In the genomic region with DNA sequence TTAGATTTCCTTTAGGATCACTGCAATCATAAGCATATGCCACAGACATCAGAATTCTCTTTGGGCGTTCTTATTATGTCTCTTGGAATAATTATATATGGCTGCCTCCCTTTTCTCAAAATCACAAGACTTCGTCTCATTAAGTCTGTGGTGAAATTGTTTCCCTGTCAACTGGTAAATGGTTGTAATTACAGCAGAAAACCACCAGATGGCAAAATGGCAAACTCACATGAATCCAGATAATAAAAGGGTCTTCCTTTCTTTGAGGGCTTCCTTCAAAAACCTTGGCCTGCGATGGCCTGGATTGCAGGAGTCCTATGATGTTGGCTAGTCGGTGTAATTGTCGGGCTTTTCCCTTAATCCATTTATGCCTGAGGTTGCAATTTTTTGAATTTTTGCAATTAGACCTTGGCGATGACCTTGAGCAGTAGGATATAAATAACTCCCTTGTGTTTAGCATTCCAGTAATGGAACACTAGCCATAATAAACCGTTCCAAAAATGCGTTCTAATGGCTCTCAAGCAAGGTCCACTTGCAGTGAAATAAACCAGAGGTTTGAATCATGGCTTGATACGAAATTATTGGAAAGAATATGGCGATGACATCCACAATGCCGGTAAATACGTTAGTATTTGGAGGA, we compare ENCODE assay signal across 8 cellular contexts.
DNase-seq lines count a peak whose midpoint lies in the region; ATAC-seq and TF ChIP-seq lines count a peak whose summit lies in the region.

No MANE protein-coding gene starts in this region.

- no peaks in the 10 kb centered on the region for H3K4me1 Mint-ChIP-seq in endothelial cell (ENCODE audit: unreplicated experiment)
- H3K4me1 Mint-ChIP-seq in naive B cell: no peaks in the 10 kb centered on the region

- H3K4me3 ChIP-seq in NT2/D1 (ENCODE audit: insufficient read length, low read depth): no peak overlapping the region

- H3K36me3 Mint-ChIP-seq in endothelial cell (ENCODE audit: low read depth, unreplicated experiment) (no peaks in the 10 kb centered on the region), naive B cell (no peaks in the 10 kb centered on the region)

- no peak overlapping the region for H3K27ac Mint-ChIP-seq in endothelial cell (ENCODE audit: unreplicated experiment)
- H3K27ac Mint-ChIP-seq in naive B cell: no peak overlapping the region

- H3K9ac ChIP-seq in NT2/D1 (ENCODE audit: insufficient read length, low read depth): no peak overlapping the region

- H3K27me3 ChIP-seq in NT2/D1 (ENCODE audit: insufficient read depth, insufficient read length): no peaks in the 10 kb centered on the region

- no peaks in the 10 kb centered on the region for H3K9me3 Mint-ChIP-seq in endothelial cell (ENCODE audit: unreplicated experiment)
- no peaks in the 10 kb centered on the region for H3K9me3 Mint-ChIP-seq in naive B cell

- H3K4me1 ChIP-seq in NT2/D1 (ENCODE audit: insufficient read depth, insufficient read length): no peaks in the 10 kb centered on the region

- no peaks in the 10 kb centered on the region for H3K9me3 ChIP-seq in NT2/D1 (ENCODE audit: insufficient read depth, low read length)

- H3K36me3 ChIP-seq in NT2/D1 (ENCODE audit: insufficient read depth, insufficient read length, low read length): no peaks in the 10 kb centered on the region

- peak; percentile 49 for ATAC-seq in HG02759 (IDR thresholded peaks at IDR 0.05; ENCODE audit: unreplicated experiment)
- no peak for ATAC-seq in naive B cell (ENCODE audit: low read depth in 2 of 2)
- ATAC-seq in omental fat pad (ENCODE audit: low FRiP score): no peak
- no peak for ATAC-seq in HG03460 (IDR thresholded peaks at IDR 0.05; ENCODE audit: unreplicated experiment)

- DNase-seq in GM04504 (ENCODE audit: low read depth) (peak; percentile 5), NT2/D1 (ENCODE audit: low read depth, low spot score) (peak; percentile 32), endothelial cell (ENCODE audit: low spot score) (peak; percentile 18), naive B cell (peak; percentile 4), omental fat pad (ENCODE audit: low spot score) (no peak), NCI-H774 (lab: John Stamatoyannopoulos, UW) (no peak)

- peak; percentile 90 for TF ChIP-seq CTCF in endothelial cell (IDR thresholded peaks at IDR 0.05; ENCODE audit: unreplicated experiment)
- TF ChIP-seq CTCF in omental fat pad (IDR thresholded peaks at IDR 0.05): peak in 1 of 3 donors; percentile 35

- H3K4me3 Mint-ChIP-seq in endothelial cell (ENCODE audit: unreplicated experiment) (no peak overlapping the region), naive B cell (no peak overlapping the region)

- H3K27me3 Mint-ChIP-seq in endothelial cell (ENCODE audit: unreplicated experiment) (no peaks in the 10 kb centered on the region), naive B cell (peaks cover 0 to 5% (median 0%) of the 10 kb centered on the region in 3 donors)

Comparison
In these comparisons a context has a peak if more than half of its experiments do, and no peak if none do; other contexts are left out.
1. DNase-seq: peak in GM04504 (single experiment), NT2/D1 (single experiment), endothelial cell (single experiment) and naive B cell (single experiment); none in omental fat pad (single experiment) and NCI-H774 (single experiment).